1 cellular context compared by ENCODE assay signal in genomic region chr17:75976175-75976848, GRCh38.
A peak's percentile ranks its signal among the peaks of the same experiment; 100 is the strongest.
TF ChIP-seq lines count a peak whose summit lies in the region.

No MANE protein-coding gene starts in this region.

TF ChIP-seq in HepG2, 621 proteins besides CTCF, POLR2A, EP300 and RAD21 (continued from another document and continues in another):
- TF ChIP-seq ATF5 (CRISPR knock-in tag; IDR thresholded peaks at IDR 0.05; ENCODE audit: low read depth) (no peak), MIER2 (CRISPR knock-in tag; IDR thresholded peaks at IDR 0.05) (no peak), SNAPC5 (CRISPR knock-in tag; IDR thresholded peaks at IDR 0.05; ENCODE audit: borderline replicate concordance) (no peak), RNF219 (CRISPR knock-in tag; IDR thresholded peaks at IDR 0.05) (peak; percentile 70), HIC2 (CRISPR knock-in tag; IDR thresholded peaks at IDR 0.05; ENCODE audit: low read depth) (no peak), IRF1 (CRISPR knock-in tag; IDR thresholded peaks at IDR 0.05; ENCODE audit: low read depth) (no peak), RFX1 (IDR thresholded peaks at IDR 0.05) (no peak), HIVEP1 (CRISPR knock-in tag; IDR thresholded peaks at IDR 0.05) (no peak), GLI4 (CRISPR knock-in tag; IDR thresholded peaks at IDR 0.05; ENCODE audit: borderline replicate concordance) (no peak), MEIS1 (CRISPR knock-in tag; IDR thresholded peaks at IDR 0.05; ENCODE audit: borderline replicate concordance) (no peak), GPBP1L1 (CRISPR knock-in tag; IDR thresholded peaks at IDR 0.05) (no peak), NR1H2 (CRISPR knock-in tag; IDR thresholded peaks at IDR 0.05; ENCODE audit: borderline replicate concordance, low read depth) (no peak), ZNF720 (CRISPR knock-in tag; IDR thresholded peaks at IDR 0.05) (no peak), ZNF468 (CRISPR knock-in tag; IDR thresholded peaks at IDR 0.05) (no peak), ZFP36L1 (CRISPR knock-in tag; IDR thresholded peaks at IDR 0.05) (peak; percentile 31; the same call in 1 of the 2 replicates), SAFB2 (CRISPR knock-in tag; IDR thresholded peaks at IDR 0.05; ENCODE audit: borderline replicate concordance, low read depth) (no peak), ZNF550 (CRISPR knock-in tag; IDR thresholded peaks at IDR 0.05; ENCODE audit: borderline replicate concordance) (no peak), ZNF512B (CRISPR knock-in tag; IDR thresholded peaks at IDR 0.05; ENCODE audit: borderline replicate concordance) (0 out of 2 replicates have a peak, but pooled peaks have one; percentile 49), ZNF615 (CRISPR knock-in tag; IDR thresholded peaks at IDR 0.05; ENCODE audit: borderline replicate concordance) (no peak), ZNF124 (CRISPR knock-in tag; IDR thresholded peaks at IDR 0.05) (0 out of 2 replicates have a peak, but pooled peaks have one; percentile 23), ZC3H4 (CRISPR knock-in tag; IDR thresholded peaks at IDR 0.05; ENCODE audit: borderline replicate concordance) (no peak), ZNF784 (CRISPR knock-in tag; IDR thresholded peaks at IDR 0.05; ENCODE audit: borderline replicate concordance) (no peak; the same call in 1 of the 2 replicates), CBFB (CRISPR knock-in tag; IDR thresholded peaks at IDR 0.05) (no peak), ZNF879 (CRISPR knock-in tag; IDR thresholded peaks at IDR 0.05) (no peak), ZNF143 (CRISPR knock-in tag; IDR thresholded peaks at IDR 0.05) (no peak), ARNT (IDR thresholded peaks at IDR 0.05) (no peak), NFIC (IDR thresholded peaks at IDR 0.05; ENCODE audit: low read length) (peak; percentile 78), ZNF761 (CRISPR knock-in tag; conservative IDR thresholded peaks at IDR 0.05) (no peak), HHEX (CRISPR knock-in tag; IDR thresholded peaks at IDR 0.05) (0 out of 2 replicates have a peak, but pooled peaks have one; percentile 6), ZNF780A (CRISPR knock-in tag; IDR thresholded peaks at IDR 0.05) (no peak), LRRFIP1 (CRISPR knock-in tag; conservative IDR thresholded peaks at IDR 0.05) (no peak), MAF1 (CRISPR knock-in tag; IDR thresholded peaks at IDR 0.05; ENCODE audit: borderline replicate concordance) (no peak), SP1 (IDR thresholded peaks at IDR 0.05) (no peak), SP1 (CRISPR knock-in tag; IDR thresholded peaks at IDR 0.05) (no peak), ZSCAN30 (CRISPR knock-in tag; IDR thresholded peaks at IDR 0.05) (peak; percentile 93; the same call in 1 of the 2 replicates), ZNF460 (CRISPR knock-in tag; IDR thresholded peaks at IDR 0.05; ENCODE audit: borderline replicate concordance) (peak; percentile 30; the same call in 1 of the 2 replicates), ZXDC (CRISPR knock-in tag; IDR thresholded peaks at IDR 0.05) (no peak), ZHX1 (CRISPR knock-in tag; IDR thresholded peaks at IDR 0.05; ENCODE audit: low read depth) (no peak), NCOA2 (CRISPR knock-in tag; IDR thresholded peaks at IDR 0.05) (peak; percentile 39), REL (CRISPR knock-in tag; conservative IDR thresholded peaks at IDR 0.05) (no peak), ZNF776 (CRISPR knock-in tag; IDR thresholded peaks at IDR 0.05) (no peak), ZMAT5 (CRISPR knock-in tag; IDR thresholded peaks at IDR 0.05; ENCODE audit: borderline replicate concordance, low read depth) (no peak), SP4 (CRISPR knock-in tag; IDR thresholded peaks at IDR 0.05) (no peak), EHMT2 (IDR thresholded peaks at IDR 0.05; ENCODE audit: borderline replicate concordance, low read depth, low read length) (no peak), JUN (CRISPR knock-in tag; IDR thresholded peaks at IDR 0.05) (no peak), MEIS2 (CRISPR knock-in tag; IDR thresholded peaks at IDR 0.05) (no peak), ZNF782 (CRISPR knock-in tag; IDR thresholded peaks at IDR 0.05; ENCODE audit: borderline replicate concordance) (no peak)
